16 cellular contexts compared by ENCODE assay signal in the genomic region with DNA sequence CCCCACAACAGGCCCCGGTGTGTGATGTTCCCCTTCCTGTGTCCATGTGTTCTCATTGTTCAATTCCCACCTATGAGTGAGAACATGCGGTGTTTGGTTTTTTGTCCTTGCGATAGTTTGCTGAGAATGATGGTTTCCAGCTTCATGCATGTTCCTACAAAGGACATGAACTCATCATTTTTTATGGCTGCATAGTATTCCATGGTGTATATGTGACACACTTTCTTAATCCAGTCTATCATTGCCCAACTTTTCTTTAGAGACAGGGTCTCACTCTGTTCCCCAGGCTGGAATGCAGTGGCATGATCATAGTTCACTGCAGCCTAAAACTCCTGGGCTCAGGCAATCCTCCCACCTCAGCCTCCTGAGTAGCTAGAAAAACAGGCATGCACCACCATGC. TPM values are rescaled to one million over a fixed set of nuclear protein-coding genes. Genes with fewer than 3 reads are reported as not detected.
"Had no signal": no experiment of that assay in that cellular context is flagged by ENCODE, and none has a peak within 500 bp of the region (broad histone marks: within the 10 kb centered on the region; RNA-seq: fewer than 3 reads in every experiment).

No MANE protein-coding gene starts in this region.

RNA-seq across cellular contexts. Expression of gene MRLN, which starts 32.2 kb away (rescaled TPM):
- total RNA-seq: activated naive CD4-positive, alpha-beta T cell treated with anti-CD3 and anti-CD28 coated beads for 36 hours; activated naive CD4-positive, alpha-beta T cell treated with anti-CD3 and anti-CD28 coated beads, Interleukin-2, amount 50 U/mL, for 72 hours; activated naive CD8-positive, alpha-beta T cell treated with anti-CD3 and anti-CD28 coated beads for 36 hours; activated naive CD8-positive, alpha-beta T cell treated with anti-CD3 and anti-CD28 coated beads, Interleukin-2, amount 10 ng/mL, durations not matched to agents 7 days and 5 days; activated T-cell treated with anti-CD3 and anti-CD28 coated beads, Interleukin-2, amount 50 U/mL, for 72 hours; activated T-helper 2 cell treated with anti-CD3 and anti-CD28 coated beads, Interferon-gamma antibody, Interleukin-2, Interleukin-4, amounts not matched to agents 10 μg/mL and 5 μg/mL and 100 μg/mL, durations not matched to agents 14 hours and 24 hours and 36 hours; adrenal gland; ascending aorta; astrocyte; body of pancreas; breast epithelium; bronchial epithelial cell; cardiac muscle cell; cardiac septum; chondrocyte had no signal
- polyA plus RNA-seq: aorta, cardiac muscle cell had no signal
